22 cellular contexts compared by ENCODE assay signal in genomic region chr20:54560357-54560756, GRCh38.
"Had no signal": no experiment of that assay in that cellular context is flagged by ENCODE, and none has a peak within 500 bp of the region (broad histone marks: within the 10 kb centered on the region; RNA-seq: fewer than 3 reads in every experiment).

No MANE protein-coding gene starts in this region.

- H3K36me3 ChIP-seq: gastrocnemius medialis, lower lobe of right lung, ovary, sigmoid colon, suprapubic skin, thyroid gland, vagina had no signal

- H3K27ac ChIP-seq: gastrocnemius medialis, lower lobe of right lung, ovary, psoas muscle, sigmoid colon, suprapubic skin, thyroid gland, vagina had no signal

- DNase-seq: cortex of kidney; effector memory CD8-positive, alpha-beta T cell; gastrocnemius medialis; head of caudate nucleus; left ventricle myocardium superior; lower lobe of right lung; naive thymus-derived CD8-positive, alpha-beta T cell; nephron progenitor cell; nucleus accumbens; ovary; posterior cingulate gyrus; psoas muscle; right cardiac atrium; sigmoid colon; stimulated activated CD4-positive, alpha-beta T cell treated with anti-CD3 and anti-CD28 coated beads, Interleukin-2, amount 100 ng/mL, for 24 hours; stimulated activated CD4-positive, alpha-beta T cell treated with anti-CD3 and anti-CD28 coated beads, Interleukin-4, amount 100 ng/mL, for 24 hours; stimulated activated naive CD8-positive, alpha-beta T cell treated with anti-CD3 and anti-CD28 coated beads, Interleukin-15, Interleukin-2, amounts not matched to agents 100 U/mL and 50 U/mL, for 24 hours; thyroid gland; trophoblast cell had no signal

- ATAC-seq: effector memory CD8-positive, alpha-beta T cell; gastrocnemius medialis; left ventricle myocardium superior; lower lobe of right lung; naive thymus-derived CD8-positive, alpha-beta T cell; psoas muscle; stimulated activated effector memory CD8-positive, alpha-beta T cell treated with anti-CD3 and anti-CD28 coated beads, Interleukin-12 subunit alpha, Interleukin-12 subunit beta, amount 100 ng/mL, for 72 hours; stimulated activated naive CD8-positive, alpha-beta T cell treated with anti-CD3 and anti-CD28 coated beads, Interleukin-15, Interleukin-2, amounts not matched to agents 100 U/mL and 50 U/mL, for 24 hours had no signal

- H3K9me3 ChIP-seq: gastrocnemius medialis, lower lobe of right lung, ovary, psoas muscle, sigmoid colon, suprapubic skin, thyroid gland, vagina had no signal

- H3K4me1 ChIP-seq: gastrocnemius medialis, lower lobe of right lung, psoas muscle, sigmoid colon, suprapubic skin, thyroid gland, vagina had no signal

- H3K27me3 ChIP-seq: gastrocnemius medialis, ovary, sigmoid colon, suprapubic skin, thyroid gland, vagina had no signal

- H3K4me3 ChIP-seq: gastrocnemius medialis, lower lobe of right lung, ovary, psoas muscle, sigmoid colon, suprapubic skin, thyroid gland, vagina had no signal
